ENCODE assay signal across 26 cellular contexts in genomic region chr4:175616287-175616686, GRCh38.
"Had no signal": no experiment of that assay in that cellular context is flagged by ENCODE, and none has a peak within 500 bp of the region (broad histone marks: within the 10 kb centered on the region; RNA-seq: fewer than 3 reads in every experiment).

No MANE protein-coding gene starts in this region.

- H3K27ac ChIP-seq: stomach, suprapubic skin, testis, thoracic aorta, thyroid gland, tibial artery, tibial nerve, transverse colon, upper lobe of left lung, upper lobe of right lung, uterus, vagina had no signal

- H3K9me3 ChIP-seq: stomach, suprapubic skin, testis, thoracic aorta, thyroid gland, tibial artery, tibial nerve, transverse colon, upper lobe of left lung, upper lobe of right lung, uterus, vagina had no signal

- H3K36me3 ChIP-seq: stomach, suprapubic skin, thoracic aorta, thyroid gland, tibial artery, tibial nerve, transverse colon, upper lobe of left lung, upper lobe of right lung, uterus, vagina had no signal

- H3K4me3 ChIP-seq: stomach, suprapubic skin, testis, thoracic aorta, thyroid gland, tibial artery, tibial nerve, transverse colon, upper lobe of left lung, upper lobe of right lung, uterus, vagina had no signal

- H3K4me1 ChIP-seq: stomach, suprapubic skin, testis, thyroid gland, tibial artery, tibial nerve, transverse colon, upper lobe of left lung, upper lobe of right lung, uterus, vagina had no signal

- H3K27me3 ChIP-seq: stomach, suprapubic skin, testis, thyroid gland, tibial artery, tibial nerve, transverse colon, upper lobe of left lung, upper lobe of right lung, uterus, vagina had no signal

- ATAC-seq: stimulated activated effector memory CD8-positive, alpha-beta T cell treated with anti-CD3 and anti-CD28 coated beads, Interleukin-12 subunit alpha, Interleukin-12 subunit beta, amount 100 ng/mL, for 72 hours; stimulated activated memory B cell treated with anti-CD40 and anti-IgM and Interleukin-4, amounts not matched to agents 10 μg/mL and 1 μg/mL and 100 μg/mL, for 72 hours; stimulated activated naive B cell treated with anti-CD40 and anti-IgM and Interleukin-4, amounts not matched to agents 10 μg/mL and 1 μg/mL and 100 μg/mL, for 72 hours; stimulated activated naive CD8-positive, alpha-beta T cell treated with anti-CD3 and anti-CD28 coated beads, Interleukin-15, amount 100 ng/mL, for 72 hours; stimulated activated naive CD8-positive, alpha-beta T cell treated with anti-CD3 and anti-CD28 coated beads, Interleukin-15, Interleukin-2, amounts not matched to agents 100 U/mL and 50 U/mL, for 24 hours; upper lobe of right lung had no signal

- DNase-seq: stimulated activated CD4-positive, alpha-beta T cell treated with anti-CD3 and anti-CD28 coated beads, Interleukin-2, amount 100 ng/mL, for 48 hours; stimulated activated CD4-positive, alpha-beta T cell treated with anti-CD3 and anti-CD28 coated beads, Interleukin-4, amount 100 ng/mL, for 1 hour; stimulated activated CD4-positive, alpha-beta T cell treated with anti-CD3 and anti-CD28 coated beads, Interleukin-4, amount 100 ng/mL, for 24 hours; stimulated activated CD4-positive, alpha-beta T cell treated with anti-CD3 and anti-CD28 coated beads, Interleukin-4, amount 100 ng/mL, for 4 hours; stimulated activated CD8-positive, alpha-beta memory T cell treated with anti-CD3 and anti-CD28 coated beads, Interleukin-4, amount 100 ng/mL, for 48 hours; stimulated activated naive B cell treated with anti-CD40 and anti-IgM and Interleukin-4, amounts not matched to agents 10 μg/mL and 1 μg/mL and 100 μg/mL, for 72 hours; stimulated activated naive CD4-positive, alpha-beta T cell; stimulated activated naive CD4-positive, alpha-beta T cell treated with Interleukin-2 at 50 U/mL for 16 hours; stimulated activated naive CD8-positive, alpha-beta T cell treated with anti-CD3 and anti-CD28 coated beads, Interleukin-15, amount 100 ng/mL, for 72 hours; stimulated activated naive CD8-positive, alpha-beta T cell treated with anti-CD3 and anti-CD28 coated beads, Interleukin-15, Interleukin-2, amounts not matched to agents 100 U/mL and 50 U/mL, for 24 hours; stomach; substantia nigra; testis; thyroid gland; tibial artery; transverse colon; trophoblast cell; upper lobe of left lung; upper lobe of right lung; uterus had no signal
